In the genomic region with DNA sequence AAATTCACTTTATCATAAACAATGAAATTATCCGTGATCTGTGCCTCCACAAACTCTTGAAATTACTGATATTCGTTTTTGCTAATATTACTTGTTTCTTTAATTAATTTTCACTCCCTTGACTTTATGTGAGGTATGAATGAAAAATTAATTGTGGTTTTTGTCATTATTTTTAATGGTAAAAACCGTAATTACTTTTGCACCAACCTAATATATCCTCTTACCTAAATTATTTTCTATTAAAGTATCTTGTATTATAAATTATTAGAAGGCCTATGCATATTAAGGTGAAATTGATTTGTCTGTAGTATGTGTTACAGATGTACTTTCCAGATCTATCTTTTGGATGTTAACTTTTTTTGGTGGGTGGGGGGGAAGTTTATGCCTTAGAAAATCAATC, we compare ENCODE assay signal across 39 cellular contexts.
"Had no signal": no experiment of that assay in that cellular context is flagged by ENCODE, and none has a peak within 500 bp of the region (broad histone marks: within the 10 kb centered on the region; RNA-seq: fewer than 3 reads in every experiment).

No MANE protein-coding gene starts in this region.

- H3K9me3 ChIP-seq: adrenal gland, ascending aorta, body of pancreas, breast epithelium had no signal

- H3K36me3 Mint-ChIP-seq: activated naive CD4-positive, alpha-beta T cell treated with anti-CD3 and anti-CD28 coated beads, Interleukin-2, amount 10 ng/mL, durations not matched to agents 7 days and 5 days; activated naive CD4-positive, alpha-beta T cell treated with anti-CD3 and anti-CD28 coated beads, Interleukin-2, amount 50 U/mL, for 24 hours; activated naive CD4-positive, alpha-beta T cell treated with anti-CD3 and anti-CD28 coated beads, Interleukin-2, amount 50 U/mL, for 72 hours; activated naive CD8-positive, alpha-beta T cell; activated naive CD8-positive, alpha-beta T cell treated with anti-CD3 and anti-CD28 coated beads for 36 hours; activated naive CD8-positive, alpha-beta T cell treated with anti-CD3 and anti-CD28 coated beads, Interleukin-2, amount 10 ng/mL, durations not matched to agents 7 days and 5 days; brain had no signal

- H3K27me3 ChIP-seq: adrenal gland, ascending aorta, body of pancreas, brain microvascular endothelial cell, cardiac muscle cell had no signal

- H3K4me1 Mint-ChIP-seq: activated naive CD4-positive, alpha-beta T cell treated with anti-CD3 and anti-CD28 coated beads, Interleukin-2, amount 10 ng/mL, durations not matched to agents 7 days and 5 days; activated naive CD4-positive, alpha-beta T cell treated with anti-CD3 and anti-CD28 coated beads, Interleukin-2, amount 50 U/mL, for 24 hours; activated naive CD8-positive, alpha-beta T cell treated with anti-CD3 and anti-CD28 coated beads for 36 hours; activated naive CD8-positive, alpha-beta T cell treated with anti-CD3 and anti-CD28 coated beads, Interleukin-2, amount 10 ng/mL, durations not matched to agents 7 days and 5 days; activated naive CD8-positive, alpha-beta T cell treated with anti-CD3 and anti-CD28 coated beads, Interleukin-2, amount 50 U/mL, for 24 hours; activated T-helper 17 cell treated with anti-CD3 and anti-CD28 coated beads, Interleukin-2, amount 50 U/mL, for 72 hours; central memory CD8-positive, alpha-beta T cell had no signal

- ATAC-seq: activated naive CD4-positive, alpha-beta T cell treated with anti-CD3 and anti-CD28 coated beads, Interleukin-2, amount 50 U/mL, for 72 hours; activated naive CD8-positive, alpha-beta T cell treated with anti-CD3 and anti-CD28 coated beads, Interleukin-2, amount 50 U/mL, for 24 hours; activated T-cell treated with anti-CD3 and anti-CD28 coated beads, Interleukin-2, amount 50 U/mL, for 4 hours; activated T-cell treated with anti-CD3 and anti-CD28 coated beads, Interleukin-2, amount 50 U/mL, for 72 hours; activated T-helper 17 cell treated with anti-CD3 and anti-CD28 coated beads, Interleukin-2, amount 50 U/mL, for 72 hours; body of pancreas had no signal

- H3K27me3 Mint-ChIP-seq: activated naive CD4-positive, alpha-beta T cell treated with anti-CD3 and anti-CD28 coated beads, Interleukin-2, amount 10 ng/mL, durations not matched to agents 7 days and 5 days; activated naive CD4-positive, alpha-beta T cell treated with anti-CD3 and anti-CD28 coated beads, Interleukin-2, amount 50 U/mL, for 24 hours; activated naive CD8-positive, alpha-beta T cell; activated naive CD8-positive, alpha-beta T cell treated with anti-CD3 and anti-CD28 coated beads for 36 hours; activated naive CD8-positive, alpha-beta T cell treated with anti-CD3 and anti-CD28 coated beads, Interleukin-2, amount 10 ng/mL, durations not matched to agents 7 days and 5 days; activated naive CD8-positive, alpha-beta T cell treated with anti-CD3 and anti-CD28 coated beads, Interleukin-2, amount 50 U/mL, for 24 hours; activated T-cell treated with anti-CD3 and anti-CD28 coated beads, Interleukin-2, amount 50 U/mL, for 24 hours; activated T-helper 17 cell treated with anti-CD3 and anti-CD28 coated beads, Interleukin-2, amount 50 U/mL, for 72 hours; brain; central memory CD8-positive, alpha-beta T cell had no signal

- H3K4me3 ChIP-seq: adrenal gland, ascending aorta, body of pancreas, breast epithelium, cardiac muscle cell had no signal

- H3K4me1 ChIP-seq: adrenal gland, ascending aorta, body of pancreas, breast epithelium had no signal

- DNase-seq: activated effector memory CD4-positive, alpha-beta T cell treated with anti-CD3 and anti-CD28 coated beads, Interleukin-2, amount 50 U/mL, for 16 hours; activated effector memory CD4-positive, alpha-beta T cell treated with Interleukin-2 at 50 U/mL for 16 hours; activated gamma-delta T cell; activated gamma-delta T cell treated with Interleukin-2 at 50 U/mL for 16 hours; activated naive CD4-positive, alpha-beta T cell; activated naive CD4-positive, alpha-beta T cell treated with anti-CD3 and anti-CD28 coated beads for 36 hours; activated naive CD4-positive, alpha-beta T cell treated with anti-CD3 and anti-CD28 coated beads, Interleukin-2, amount 10 ng/mL, durations not matched to agents 7 days and 5 days; activated naive CD4-positive, alpha-beta T cell treated with anti-CD3 and anti-CD28 coated beads, Interleukin-2, amount 50 U/mL, for 16 hours; activated naive CD4-positive, alpha-beta T cell treated with Interleukin-2 at 50 U/mL for 16 hours; activated naive CD8-positive, alpha-beta T cell treated with anti-CD3 and anti-CD28 coated beads for 36 hours; activated naive CD8-positive, alpha-beta T cell treated with anti-CD3 and anti-CD28 coated beads, Interleukin-2, amount 10 ng/mL, durations not matched to agents 7 days and 5 days; activated naive CD8-positive, alpha-beta T cell treated with anti-CD3 and anti-CD28 coated beads, Interleukin-2, amount 50 U/mL, for 24 hours; activated T-cell treated with anti-CD3 and anti-CD28 coated beads, Interleukin-2, amount 50 U/mL, for 1 hour; activated T-cell treated with anti-CD3 and anti-CD28 coated beads, Interleukin-2, amount 50 U/mL, for 24 hours; activated T-cell treated with anti-CD3 and anti-CD28 coated beads, Interleukin-2, amount 50 U/mL, for 4 hours; activated T-cell treated with anti-CD3 and anti-CD28 coated beads, Interleukin-2, amount 50 U/mL, for 48 hours; activated T-cell treated with anti-CD3 and anti-CD28 coated beads, Interleukin-2, amount 50 U/mL, for 72 hours; adrenal gland; amniotic stem cell; amygdala; anterior cingulate cortex; aorta; body of pancreas; brain microvascular endothelial cell; caudate nucleus; central memory CD4-positive, alpha-beta T cell; cerebellar nuclear complex had no signal

- FAIRE-seq: astrocyte, bronchial epithelial cell had no signal

- H3K36me3 ChIP-seq: adrenal gland, ascending aorta, brain microvascular endothelial cell, breast epithelium, cardiac muscle cell had no signal

- H3K9me3 Mint-ChIP-seq: activated naive CD4-positive, alpha-beta T cell treated with anti-CD3 and anti-CD28 coated beads, Interleukin-2, amount 10 ng/mL, durations not matched to agents 7 days and 5 days; activated naive CD4-positive, alpha-beta T cell treated with anti-CD3 and anti-CD28 coated beads, Interleukin-2, amount 50 U/mL, for 24 hours; activated T-helper 2 cell treated with anti-CD3 and anti-CD28 coated beads, Interferon-gamma antibody, Interleukin-2, Interleukin-4, amounts not matched to agents 10 μg/mL and 5 μg/mL and 100 μg/mL, durations not matched to agents 14 hours and 24 hours and 36 hours had no signal

- H3K27ac Mint-ChIP-seq: activated naive CD4-positive, alpha-beta T cell treated with anti-CD3 and anti-CD28 coated beads for 36 hours; activated naive CD4-positive, alpha-beta T cell treated with anti-CD3 and anti-CD28 coated beads, Interleukin-2, amount 10 ng/mL, durations not matched to agents 7 days and 5 days; activated naive CD4-positive, alpha-beta T cell treated with anti-CD3 and anti-CD28 coated beads, Interleukin-2, amount 50 U/mL, for 24 hours; activated naive CD4-positive, alpha-beta T cell treated with anti-CD3 and anti-CD28 coated beads, Interleukin-2, amount 50 U/mL, for 72 hours; activated naive CD8-positive, alpha-beta T cell; activated naive CD8-positive, alpha-beta T cell treated with anti-CD3 and anti-CD28 coated beads for 36 hours; activated naive CD8-positive, alpha-beta T cell treated with anti-CD3 and anti-CD28 coated beads, Interleukin-2, amount 10 ng/mL, durations not matched to agents 7 days and 5 days; activated naive CD8-positive, alpha-beta T cell treated with anti-CD3 and anti-CD28 coated beads, Interleukin-2, amount 50 U/mL, for 24 hours; activated T-cell treated with anti-CD3 and anti-CD28 coated beads, Interleukin-2, amount 50 U/mL, for 24 hours; activated T-cell treated with anti-CD3 and anti-CD28 coated beads, Interleukin-2, amount 50 U/mL, for 72 hours; activated T-helper 17 cell treated with anti-CD3 and anti-CD28 coated beads, Interleukin-2, amount 50 U/mL, for 72 hours; activated T-helper 2 cell treated with anti-CD3 and anti-CD28 coated beads, Interferon-gamma antibody, Interleukin-2, Interleukin-4, amounts not matched to agents 10 μg/mL and 5 μg/mL and 100 μg/mL, durations not matched to agents 14 hours and 24 hours and 36 hours; brain had no signal

- H3K4me3 Mint-ChIP-seq: activated naive CD4-positive, alpha-beta T cell treated with anti-CD3 and anti-CD28 coated beads for 36 hours; activated naive CD4-positive, alpha-beta T cell treated with anti-CD3 and anti-CD28 coated beads, Interleukin-2, amount 10 ng/mL, durations not matched to agents 7 days and 5 days; activated naive CD4-positive, alpha-beta T cell treated with anti-CD3 and anti-CD28 coated beads, Interleukin-2, amount 50 U/mL, for 24 hours; activated naive CD8-positive, alpha-beta T cell; activated naive CD8-positive, alpha-beta T cell treated with anti-CD3 and anti-CD28 coated beads for 36 hours; activated naive CD8-positive, alpha-beta T cell treated with anti-CD3 and anti-CD28 coated beads, Interleukin-2, amount 10 ng/mL, durations not matched to agents 7 days and 5 days; activated naive CD8-positive, alpha-beta T cell treated with anti-CD3 and anti-CD28 coated beads, Interleukin-2, amount 50 U/mL, for 24 hours; activated T-cell treated with anti-CD3 and anti-CD28 coated beads, Interleukin-2, amount 50 U/mL, for 24 hours; activated T-cell treated with anti-CD3 and anti-CD28 coated beads, Interleukin-2, amount 50 U/mL, for 4 hours; activated T-cell treated with anti-CD3 and anti-CD28 coated beads, Interleukin-2, amount 50 U/mL, for 72 hours; activated T-helper 17 cell treated with anti-CD3 and anti-CD28 coated beads, Interleukin-2, amount 50 U/mL, for 72 hours; brain; central memory CD8-positive, alpha-beta T cell had no signal

- H3K27ac ChIP-seq: adrenal gland, ascending aorta, body of pancreas, brain microvascular endothelial cell, breast epithelium, cardiac muscle cell had no signal
